In the genomic region with DNA sequence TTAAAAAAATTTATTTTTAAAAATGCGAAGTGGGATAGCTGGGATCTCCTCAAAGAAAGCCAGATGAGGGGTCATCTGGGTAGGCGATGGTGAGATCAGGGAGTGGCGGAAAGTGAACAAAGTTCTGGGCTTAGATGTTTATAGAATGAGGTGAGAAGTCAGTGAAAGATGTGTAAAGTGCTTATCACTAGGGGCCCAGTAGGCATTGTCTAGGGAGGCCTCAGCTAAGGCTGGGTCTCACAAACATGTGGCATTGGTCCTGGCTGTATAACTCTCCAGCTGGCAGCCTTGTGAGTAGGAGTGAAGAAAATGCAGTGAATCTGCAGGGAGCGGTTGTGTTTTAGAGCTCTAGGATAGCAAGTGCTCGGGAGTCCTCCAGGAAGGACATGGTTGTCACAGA, we compare ENCODE assay signal across 21 cellular contexts.
"Had no signal": no experiment of that assay in that cellular context is flagged by ENCODE, and none has a peak within 500 bp of the region (broad histone marks: within the 10 kb centered on the region; RNA-seq: fewer than 3 reads in every experiment).

No MANE protein-coding gene starts in this region.

- H3K36me3 ChIP-seq: left lung, spleen, thoracic aorta, tibial nerve, upper lobe of right lung, uterus had no signal

- DNase-seq: cortex of kidney; effector memory CD8-positive, alpha-beta T cell; kidney; left lung; mesenchymal stem cell; midbrain; naive thymus-derived CD8-positive, alpha-beta T cell; nephron progenitor cell; nucleus accumbens; posterior cingulate gyrus; psoas muscle; right cardiac atrium; spleen; stimulated activated CD4-positive, alpha-beta T cell treated with anti-CD3 and anti-CD28 coated beads, Interleukin-4, amount 100 ng/mL, for 4 hours; stimulated activated naive B cell treated with anti-CD40 and anti-IgM and Interleukin-4, amounts not matched to agents 10 μg/mL and 1 μg/mL and 100 μg/mL, for 72 hours; upper lobe of right lung; uterus had no signal

- H3K27me3 ChIP-seq: left lung, spleen, tibial nerve, upper lobe of right lung, uterus had no signal

- FAIRE-seq: frontal cortex, kidney had no signal

- H3K9me3 ChIP-seq: left lung, psoas muscle, spleen, thoracic aorta, tibial nerve, upper lobe of right lung, uterus had no signal

- H3K4me3 ChIP-seq: left lung, psoas muscle, skin epidermis, spleen, thoracic aorta, tibial nerve, upper lobe of right lung, uterus had no signal

- H3K4me1 ChIP-seq: uterus had no signal

- ATAC-seq: effector memory CD8-positive, alpha-beta T cell; left lung; naive thymus-derived CD8-positive, alpha-beta T cell; psoas muscle; right cardiac atrium; stimulated activated naive B cell treated with anti-CD40 and anti-IgM and Interleukin-4, amounts not matched to agents 10 μg/mL and 1 μg/mL and 100 μg/mL, for 72 hours; upper lobe of right lung had no signal

- H3K27ac ChIP-seq: left lung, psoas muscle, skin epidermis, spleen, thoracic aorta, tibial nerve, upper lobe of right lung, uterus had no signal
